In the genomic region with DNA sequence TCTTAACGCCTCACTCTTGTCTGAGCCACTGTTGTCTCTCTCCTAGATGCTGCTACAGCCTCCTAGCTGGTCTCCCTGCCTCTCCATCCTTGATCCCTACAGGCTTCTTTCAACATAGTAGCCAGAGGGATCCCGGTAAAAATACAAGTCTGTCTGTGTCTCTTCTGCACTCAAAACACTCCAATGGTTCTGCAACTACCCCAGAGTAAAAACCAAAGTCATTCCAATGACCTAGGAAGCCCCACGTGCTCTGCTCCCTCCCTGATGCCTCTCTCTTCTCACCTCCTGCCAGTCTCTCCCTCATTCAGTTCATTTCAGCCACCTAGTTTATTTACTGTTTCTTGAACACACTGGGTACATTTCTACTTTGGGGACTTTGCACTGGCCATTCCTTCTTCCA, we compare ENCODE assay signal across 35 cellular contexts.
"Had no signal": no experiment of that assay in that cellular context is flagged by ENCODE, and none has a peak within 500 bp of the region (broad histone marks: within the 10 kb centered on the region; RNA-seq: fewer than 3 reads in every experiment).

No MANE protein-coding gene starts in this region.

- H3K27me3 ChIP-seq: ascending aorta, cardiac muscle cell had no signal

- H3K4me1 Mint-ChIP-seq: activated B cell treated with CpG ODN at 0.5 μM for 24 hours; activated CD4-positive, alpha-beta memory T cell treated with anti-CD3 and anti-CD28 coated beads, Interleukin-2, amount 10 ng/mL, durations not matched to agents 7 days and 5 days; activated CD4-positive, alpha-beta T cell treated with anti-CD3 and anti-CD28 coated beads for 36 hours; activated CD4-positive, alpha-beta T cell treated with anti-CD3 and anti-CD28 coated beads, Interleukin-2, amount 10 ng/mL, durations not matched to agents 7 days and 5 days; activated naive CD4-positive, alpha-beta T cell treated with anti-CD3 and anti-CD28 coated beads, Interleukin-2, amount 10 ng/mL, durations not matched to agents 7 days and 5 days; activated naive CD4-positive, alpha-beta T cell treated with anti-CD3 and anti-CD28 coated beads, Interleukin-2, amount 50 U/mL, for 24 hours; activated naive CD8-positive, alpha-beta T cell treated with anti-CD3 and anti-CD28 coated beads, Interleukin-2, amount 10 ng/mL, durations not matched to agents 7 days and 5 days; activated naive CD8-positive, alpha-beta T cell treated with anti-CD3 and anti-CD28 coated beads, Interleukin-2, amount 50 U/mL, for 24 hours; brain; central memory CD8-positive, alpha-beta T cell had no signal

- H3K36me3 ChIP-seq: ascending aorta, cardiac muscle cell had no signal

- FAIRE-seq: bronchial epithelial cell, TTC549 had no signal

- H3K27ac Mint-ChIP-seq: activated B cell treated with CpG ODN at 0.5 μM for 24 hours; activated CD4-positive, alpha-beta memory T cell treated with anti-CD3 and anti-CD28 coated beads, Interleukin-2, amount 10 ng/mL, durations not matched to agents 7 days and 5 days; activated CD4-positive, alpha-beta T cell treated with anti-CD3 and anti-CD28 coated beads for 36 hours; activated CD4-positive, alpha-beta T cell treated with anti-CD3 and anti-CD28 coated beads, Interleukin-2, amount 10 ng/mL, durations not matched to agents 7 days and 5 days; activated CD8-positive, alpha-beta T cell treated with anti-CD3 and anti-CD28 coated beads, Interleukin-2, amount 10 ng/mL, durations not matched to agents 7 days and 5 days; activated naive CD4-positive, alpha-beta T cell treated with anti-CD3 and anti-CD28 coated beads, Interleukin-2, amount 10 ng/mL, durations not matched to agents 7 days and 5 days; activated naive CD4-positive, alpha-beta T cell treated with anti-CD3 and anti-CD28 coated beads, Interleukin-2, amount 50 U/mL, for 24 hours; activated naive CD8-positive, alpha-beta T cell; activated naive CD8-positive, alpha-beta T cell treated with anti-CD3 and anti-CD28 coated beads, Interleukin-2, amount 10 ng/mL, durations not matched to agents 7 days and 5 days; activated naive CD8-positive, alpha-beta T cell treated with anti-CD3 and anti-CD28 coated beads, Interleukin-2, amount 50 U/mL, for 24 hours; activated T-cell treated with anti-CD3 and anti-CD28 coated beads, Interleukin-2, amount 50 U/mL, for 24 hours; activated T-helper 2 cell treated with anti-CD3 and anti-CD28 coated beads, Interferon-gamma antibody, Interleukin-2, Interleukin-4, amounts not matched to agents 10 μg/mL and 5 μg/mL and 100 μg/mL, durations not matched to agents 14 hours and 24 hours and 36 hours; brain; T-helper 1 cell treated with Interleukin-12 subunit alpha and Interleukin-12 subunit beta and Interleukin-4 antibody, amounts not matched to agents 30 μg/mL and 1 μg/mL, for 36 hours; T-helper 2 cell treated with Interferon-gamma antibody and Interleukin-4, amounts not matched to agents 5 μg/mL and 100 μg/mL, for 36 hours had no signal

- H3K4me1 ChIP-seq: ascending aorta had no signal

- H3K27me3 Mint-ChIP-seq: activated CD4-positive, alpha-beta memory T cell treated with anti-CD3 and anti-CD28 coated beads, Interleukin-2, amount 10 ng/mL, durations not matched to agents 7 days and 5 days; activated CD4-positive, alpha-beta T cell treated with anti-CD3 and anti-CD28 coated beads for 36 hours; activated CD4-positive, alpha-beta T cell treated with anti-CD3 and anti-CD28 coated beads, Interleukin-2, amount 10 ng/mL, durations not matched to agents 7 days and 5 days; activated naive CD4-positive, alpha-beta T cell treated with anti-CD3 and anti-CD28 coated beads, Interleukin-2, amount 10 ng/mL, durations not matched to agents 7 days and 5 days; activated naive CD8-positive, alpha-beta T cell; activated naive CD8-positive, alpha-beta T cell treated with anti-CD3 and anti-CD28 coated beads, Interleukin-2, amount 10 ng/mL, durations not matched to agents 7 days and 5 days; activated naive CD8-positive, alpha-beta T cell treated with anti-CD3 and anti-CD28 coated beads, Interleukin-2, amount 50 U/mL, for 24 hours; brain; central memory CD8-positive, alpha-beta T cell had no signal

- H3K4me3 ChIP-seq: ascending aorta, cardiac muscle cell had no signal

- H3K4me3 Mint-ChIP-seq: activated B cell treated with CpG ODN at 0.5 μM for 24 hours; activated CD4-positive, alpha-beta memory T cell treated with anti-CD3 and anti-CD28 coated beads, Interleukin-2, amount 10 ng/mL, durations not matched to agents 7 days and 5 days; activated CD4-positive, alpha-beta T cell treated with anti-CD3 and anti-CD28 coated beads for 36 hours; activated CD4-positive, alpha-beta T cell treated with anti-CD3 and anti-CD28 coated beads, Interleukin-2, amount 10 ng/mL, durations not matched to agents 7 days and 5 days; activated CD8-positive, alpha-beta T cell treated with anti-CD3 and anti-CD28 coated beads, Interleukin-2, amount 10 ng/mL, durations not matched to agents 7 days and 5 days; activated naive CD4-positive, alpha-beta T cell treated with anti-CD3 and anti-CD28 coated beads, Interleukin-2, amount 10 ng/mL, durations not matched to agents 7 days and 5 days; activated naive CD4-positive, alpha-beta T cell treated with anti-CD3 and anti-CD28 coated beads, Interleukin-2, amount 50 U/mL, for 24 hours; activated naive CD8-positive, alpha-beta T cell; activated naive CD8-positive, alpha-beta T cell treated with anti-CD3 and anti-CD28 coated beads, Interleukin-2, amount 10 ng/mL, durations not matched to agents 7 days and 5 days; activated naive CD8-positive, alpha-beta T cell treated with anti-CD3 and anti-CD28 coated beads, Interleukin-2, amount 50 U/mL, for 24 hours; activated T-cell treated with anti-CD3 and anti-CD28 coated beads, Interleukin-2, amount 50 U/mL, for 24 hours; brain; central memory CD8-positive, alpha-beta T cell; T-helper 1 cell treated with Interleukin-12 subunit alpha and Interleukin-12 subunit beta and Interleukin-4 antibody, amounts not matched to agents 30 μg/mL and 1 μg/mL, for 36 hours; T-helper 2 cell treated with Interferon-gamma antibody and Interleukin-4, amounts not matched to agents 5 μg/mL and 100 μg/mL, for 36 hours had no signal

- DNase-seq: activated B cell treated with CpG ODN at 0.5 μM for 24 hours; activated CD4-positive, alpha-beta memory T cell treated with anti-CD3 and anti-CD28 coated beads, Interleukin-2, amount 10 ng/mL, durations not matched to agents 7 days and 5 days; activated CD4-positive, alpha-beta T cell treated with anti-CD3 and anti-CD28 coated beads for 1 hour; activated CD4-positive, alpha-beta T cell treated with anti-CD3 and anti-CD28 coated beads for 36 hours; activated CD4-positive, alpha-beta T cell treated with anti-CD3 and anti-CD28 coated beads for 48 hours; activated CD4-positive, alpha-beta T cell treated with anti-CD3 and anti-CD28 coated beads, Interleukin-2, amount 10 ng/mL, durations not matched to agents 7 days and 5 days; activated CD4-positive, alpha-beta T cell treated with anti-CD3 and anti-CD28 coated beads, Interleukin-2, amount 50 U/mL, for 48 hours; activated CD8-positive, alpha-beta T cell treated with anti-CD3 and anti-CD28 coated beads, Interleukin-2, amount 10 ng/mL, durations not matched to agents 7 days and 5 days; activated effector memory CD4-positive, alpha-beta T cell treated with Interleukin-2 at 50 U/mL for 16 hours; activated gamma-delta T cell; activated naive CD4-positive, alpha-beta T cell treated with anti-CD3 and anti-CD28 coated beads, Interleukin-2, amount 10 ng/mL, durations not matched to agents 7 days and 5 days; activated naive CD4-positive, alpha-beta T cell treated with Interleukin-2 at 50 U/mL for 16 hours; activated naive CD8-positive, alpha-beta T cell treated with anti-CD3 and anti-CD28 coated beads, Interleukin-2, amount 10 ng/mL, durations not matched to agents 7 days and 5 days; activated naive CD8-positive, alpha-beta T cell treated with anti-CD3 and anti-CD28 coated beads, Interleukin-2, amount 50 U/mL, for 24 hours; activated T-cell treated with anti-CD3 and anti-CD28 coated beads, Interleukin-2, amount 50 U/mL, for 24 hours; activated T-cell treated with anti-CD3 and anti-CD28 coated beads, Interleukin-2, amount 50 U/mL, for 48 hours; amygdala; anterior cingulate cortex; caudate nucleus; cerebellar nuclear complex; T-helper 1 cell; T-helper 2 cell; T-helper 9 cell had no signal

- H3K36me3 Mint-ChIP-seq: activated naive CD4-positive, alpha-beta T cell treated with anti-CD3 and anti-CD28 coated beads, Interleukin-2, amount 10 ng/mL, durations not matched to agents 7 days and 5 days; activated naive CD4-positive, alpha-beta T cell treated with anti-CD3 and anti-CD28 coated beads, Interleukin-2, amount 50 U/mL, for 24 hours; activated naive CD8-positive, alpha-beta T cell; activated naive CD8-positive, alpha-beta T cell treated with anti-CD3 and anti-CD28 coated beads, Interleukin-2, amount 10 ng/mL, durations not matched to agents 7 days and 5 days; brain had no signal

- H3K9me3 Mint-ChIP-seq: activated B cell treated with CpG ODN at 0.5 μM for 24 hours; activated CD4-positive, alpha-beta memory T cell treated with anti-CD3 and anti-CD28 coated beads, Interleukin-2, amount 10 ng/mL, durations not matched to agents 7 days and 5 days; activated CD4-positive, alpha-beta T cell treated with anti-CD3 and anti-CD28 coated beads, Interleukin-2, amount 10 ng/mL, durations not matched to agents 7 days and 5 days; activated naive CD4-positive, alpha-beta T cell treated with anti-CD3 and anti-CD28 coated beads, Interleukin-2, amount 10 ng/mL, durations not matched to agents 7 days and 5 days; activated naive CD4-positive, alpha-beta T cell treated with anti-CD3 and anti-CD28 coated beads, Interleukin-2, amount 50 U/mL, for 24 hours; activated naive CD8-positive, alpha-beta T cell treated with anti-CD3 and anti-CD28 coated beads, Interleukin-2, amount 10 ng/mL, durations not matched to agents 7 days and 5 days; activated naive CD8-positive, alpha-beta T cell treated with anti-CD3 and anti-CD28 coated beads, Interleukin-2, amount 50 U/mL, for 24 hours; activated T-cell treated with anti-CD3 and anti-CD28 coated beads, Interleukin-2, amount 50 U/mL, for 24 hours; activated T-helper 2 cell treated with anti-CD3 and anti-CD28 coated beads, Interferon-gamma antibody, Interleukin-2, Interleukin-4, amounts not matched to agents 10 μg/mL and 5 μg/mL and 100 μg/mL, durations not matched to agents 14 hours and 24 hours and 36 hours; brain; central memory CD8-positive, alpha-beta T cell; T-helper 1 cell treated with Interleukin-12 subunit alpha and Interleukin-12 subunit beta and Interleukin-4 antibody, amounts not matched to agents 30 μg/mL and 1 μg/mL, for 36 hours; T-helper 2 cell treated with Interferon-gamma antibody and Interleukin-4, amounts not matched to agents 5 μg/mL and 100 μg/mL, for 36 hours had no signal

- H3K9me3 ChIP-seq: ascending aorta had no signal

- H3K27ac ChIP-seq: ascending aorta, cardiac muscle cell, VCaP had no signal

- ATAC-seq: activated CD4-positive, alpha-beta T cell treated with anti-CD3 and anti-CD28 coated beads for 36 hours; activated CD8-positive, alpha-beta T cell treated with anti-CD3 and anti-CD28 coated beads, Interleukin-2, amount 10 ng/mL, durations not matched to agents 7 days and 5 days; activated naive CD8-positive, alpha-beta T cell treated with anti-CD3 and anti-CD28 coated beads, Interleukin-2, amount 50 U/mL, for 24 hours had no signal
